In genomic region chr12:32196250-32197198, GRCh38 we compare ENCODE assay signal across 16 cellular contexts.
"Had no signal": no experiment of that assay in that cellular context is flagged by ENCODE, and none has a peak within 500 bp of the region (broad histone marks: within the 10 kb centered on the region; RNA-seq: fewer than 3 reads in every experiment).

No MANE protein-coding gene starts in this region.

- H3K4me1 ChIP-seq: gastrocnemius medialis, heart left ventricle, transverse colon, vagina had no signal

- DNase-seq: activated B cell treated with CpG ODN at 0.5 μM for 24 hours; activated naive CD4-positive, alpha-beta T cell treated with Interleukin-2 at 50 U/mL for 16 hours; dermis blood vessel endothelial cell; effector memory CD8-positive, alpha-beta T cell; erythroblast; gastrocnemius medialis; heart left ventricle; immature natural killer cell; mesendoderm; natural killer cell; stimulated activated CD4-positive, alpha-beta T cell treated with anti-CD3 and anti-CD28 coated beads, Interleukin-4, amount 100 ng/mL, for 1 hour; stimulated activated naive CD4-positive, alpha-beta T cell; transverse colon had no signal

- H3K36me3 ChIP-seq: gastrocnemius medialis, heart left ventricle, neutrophil, transverse colon, vagina had no signal

- H3K27me3 ChIP-seq: gastrocnemius medialis, heart left ventricle, neutrophil, transverse colon, vagina had no signal

- H3K9me3 ChIP-seq: neutrophil, vagina had no signal

- ATAC-seq: effector memory CD8-positive, alpha-beta T cell; gastrocnemius medialis; heart left ventricle; natural killer cell had no signal

- H3K27me3 Mint-ChIP-seq: activated B cell treated with CpG ODN at 0.5 μM for 24 hours; effector memory CD8-positive, alpha-beta T cell had no signal

- H3K4me1 Mint-ChIP-seq: immature natural killer cell had no signal

- H3K4me3 ChIP-seq: gastrocnemius medialis, heart left ventricle, transverse colon, vagina had no signal

- H3K27ac Mint-ChIP-seq: activated B cell treated with CpG ODN at 0.5 μM for 24 hours; effector memory CD8-positive, alpha-beta T cell; immature natural killer cell; natural killer cell; T-helper 2 cell treated with Interferon-gamma antibody and Interleukin-4, amounts not matched to agents 5 μg/mL and 100 μg/mL, for 36 hours had no signal

- H3K4me3 Mint-ChIP-seq: activated B cell treated with CpG ODN at 0.5 μM for 24 hours; effector memory CD8-positive, alpha-beta T cell; immature natural killer cell; natural killer cell; T-helper 2 cell treated with Interferon-gamma antibody and Interleukin-4, amounts not matched to agents 5 μg/mL and 100 μg/mL, for 36 hours had no signal

- H3K27ac ChIP-seq: gastrocnemius medialis, heart left ventricle, neutrophil, transverse colon, vagina had no signal
